8 cellular contexts compared by ENCODE assay signal in the genomic region with DNA sequence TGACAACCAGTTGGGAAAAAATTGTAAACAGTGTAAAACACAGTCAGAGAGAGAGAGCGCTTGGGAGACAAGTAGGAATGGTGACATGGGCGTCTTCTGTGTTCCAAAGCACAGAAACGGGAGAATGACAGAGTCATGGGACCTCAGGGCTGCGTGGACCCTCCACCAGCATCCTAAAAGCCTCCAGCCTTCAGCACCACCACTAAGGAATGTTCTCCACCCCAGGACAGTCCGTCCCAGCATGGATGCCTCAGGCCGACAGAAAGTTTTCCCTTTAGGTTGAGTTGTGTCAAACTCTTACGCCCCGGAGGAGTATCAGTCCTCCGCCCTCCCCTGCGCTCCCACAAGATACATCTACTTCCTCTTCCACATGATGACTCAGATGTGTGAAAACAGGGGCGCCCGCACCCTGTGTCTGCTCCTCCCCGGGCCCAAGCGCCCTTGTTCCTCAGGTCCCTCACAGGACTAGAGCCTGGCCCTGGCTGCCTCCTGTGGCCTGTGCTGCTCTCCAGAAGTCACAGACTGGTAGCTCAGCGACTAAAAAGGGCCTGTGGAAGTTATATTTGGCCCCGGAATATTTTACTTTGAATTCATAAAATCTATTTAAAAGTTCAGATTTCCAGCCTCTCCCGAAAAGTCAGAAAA.
DNase-seq lines count a peak whose midpoint lies in the region; ATAC-seq and TF ChIP-seq lines count a peak whose summit lies in the region.

No MANE protein-coding gene starts in this region.

- peak overlapping the region; percentile 13 to 92 (median 79) for H3K27ac Mint-ChIP-seq in CD4-positive, alpha-beta memory T cell

- peak overlapping the region in 7 of 8 donors; percentile 14 to 80 (median 65) for H3K4me3 Mint-ChIP-seq in CD4-positive, alpha-beta memory T cell

- H3K4me1 Mint-ChIP-seq in CD4-positive, alpha-beta memory T cell: peaks cover 27 to 75% (median 53%) of the 10 kb centered on the region in 4 donors

- peak overlapping the region; percentile 34 for H3K27ac ChIP-seq in CD4-positive, alpha-beta memory T cell (ENCODE audit: low read depth, low read length)
- no peak overlapping the region for H3K27ac ChIP-seq in prostate gland

- intact Hi-C loops in CD4-positive, alpha-beta memory T cell (cut with micrococcal nuclease): no loop called here
- intact Hi-C loops in prostate gland (cut with DNase I): no loop called here

- WGBS in prostate gland: 97% methylated on average over 16 of the region's 17 CpGs

- no peak for TF ChIP-seq POLR2A in prostate gland (IDR thresholded peaks at IDR 0.05)

- TF ChIP-seq CTCF in prostate gland (IDR thresholded peaks at IDR 0.05): no peak

- no peaks in the 10 kb centered on the region for H3K36me3 ChIP-seq in CD4-positive, alpha-beta memory T cell (ENCODE audit: insufficient read depth, low read length)
- H3K36me3 ChIP-seq in prostate gland: no peaks in the 10 kb centered on the region

- ATAC-seq in GM21528 (IDR thresholded peaks at IDR 0.05; ENCODE audit: low FRiP score, unreplicated experiment) (no peak), HG03045 (IDR thresholded peaks at IDR 0.05; ENCODE audit: unreplicated experiment) (no peak)

- H3K27me3 ChIP-seq in CD4-positive, alpha-beta memory T cell (ENCODE audit: insufficient read depth, low read length): no peaks in the 10 kb centered on the region
- no peaks in the 10 kb centered on the region for H3K27me3 ChIP-seq in prostate gland (replicated peaks; ENCODE audit: insufficient read depth)

- peak overlapping the region in 1 of 2 donors; percentile 14 for H3K4me3 ChIP-seq in CD4-positive, alpha-beta memory T cell (ENCODE audit: low read length in 2 of 2)
- no peak overlapping the region for H3K4me3 ChIP-seq in prostate gland

- no peaks in the 10 kb centered on the region for H3K9me3 Mint-ChIP-seq in CD4-positive, alpha-beta memory T cell

- CTCF ChIA-PET in CD4-positive, alpha-beta memory T cell (lab: Charles Lee; ENCODE audit: partially characterized antibody): interaction anchor here (1.3 kb wide), 1 partner anchor 22 kb away, joined by 8 read pairs; no protein-coding TSS in a partner anchor

- H3K36me3 Mint-ChIP-seq in CD4-positive, alpha-beta memory T cell: no peaks in the 10 kb centered on the region

- POLR2A ChIA-PET in CD4-positive, alpha-beta memory T cell (lab: Charles Lee; ENCODE audit: partially characterized antibody): interaction anchor here (0.6 to 1.3 kb wide), 4 partner anchors 66 to 181 kb away, joined by 3 to 6 read pairs (median 3); a partner anchor contains a TSS

- peaks cover 68% of the 10 kb centered on the region for H3K4me1 ChIP-seq in CD4-positive, alpha-beta memory T cell (ENCODE audit: insufficient read depth, low read length)
- H3K4me1 ChIP-seq in prostate gland (replicated peaks): peaks cover 7% of the 10 kb centered on the region

- peak; percentile 25 to 84 (median 48) for DNase-seq in CD4-positive, alpha-beta memory T cell
- DNase-seq in Kasumi-1 (lab: John Stamatoyannopoulos, UW) (peak; percentile 90 to 91), inferior parietal cortex (ENCODE audit: extremely low spot score) (peak; percentile 47), prostate gland (ENCODE audit: low spot score) (no peak)
- peak; percentile 68 for DNase-seq in activated CD8-positive, alpha-beta memory T cell treated with anti-CD3 and anti-CD28 coated beads, Interleukin-2, amount 50 U/mL, for 48 hours
- DNase-seq in stimulated activated CD8-positive, alpha-beta memory T cell treated with anti-CD3 and anti-CD28 coated beads, Interleukin-7, amount 100 ng/mL, for 48 hours (ENCODE audit: extremely low read depth in 1 of 2, low read depth in 1 of 2): peak; percentile 33 to 46

- H3K27me3 Mint-ChIP-seq in CD4-positive, alpha-beta memory T cell: peaks cover 1 to 9% of the 10 kb centered on the region in 2 donors

- no peaks in the 10 kb centered on the region for H3K9me3 ChIP-seq in CD4-positive, alpha-beta memory T cell (ENCODE audit: control insufficient read depth in 1 of 2, low read length in 2 of 2)
- no peaks in the 10 kb centered on the region for H3K9me3 ChIP-seq in prostate gland
